ENCODE assay signal across 12 cellular contexts in genomic region chr3:33360136-33360825, GRCh38.
A peak's percentile ranks its signal among the peaks of the same experiment; 100 is the strongest.
DNase-seq lines count a peak whose midpoint lies in the region; ATAC-seq, FAIRE-seq and TF ChIP-seq lines count a peak whose summit lies in the region.
"Had no signal": no experiment of that assay in that cellular context is flagged by ENCODE, and none has a peak within 500 bp of the region (broad histone marks: within the 10 kb centered on the region; RNA-seq: fewer than 3 reads in every experiment).

No MANE protein-coding gene starts in this region.

- POLR2A ChIA-PET in activated CD4-positive, alpha-beta memory T cell treated with anti-CD3 and anti-CD28 coated beads for 36 hours (lab: Charles Lee), result no interaction called here

- no peaks in the 10 kb centered on the region for H3K27me3 Mint-ChIP-seq in activated CD4-positive, alpha-beta memory T cell treated with anti-CD3 and anti-CD28 coated beads for 36 hours

- H3K4me3 Mint-ChIP-seq in activated CD4-positive, alpha-beta memory T cell treated with anti-CD3 and anti-CD28 coated beads for 36 hours, result no peak overlapping the region

- no peak for TF ChIP-seq CTCF in AG10803 (conservative IDR thresholded peaks at IDR 0.05; ENCODE audit: low read length)
- TF ChIP-seq CTCF in bronchial epithelial cell (IDR thresholded peaks at IDR 0.05; ENCODE audit: insufficient read depth, low read length, severe bottlenecking), result no peak
- no peak for TF ChIP-seq CTCF in lower lobe of right lung (IDR thresholded peaks at IDR 0.05)

- intact Hi-C loops in lower lobe of right lung (cut with DNase I), result no loop called here
- intact Hi-C loops in activated CD4-positive, alpha-beta memory T cell treated with anti-CD3 and anti-CD28 coated beads for 36 hours (cut with micrococcal nuclease), result no loop called here

- H3K9me3 ChIP-seq in lower lobe of right lung, result no peaks in the 10 kb centered on the region

- no peaks in the 10 kb centered on the region for H3K36me3 Mint-ChIP-seq in activated CD4-positive, alpha-beta memory T cell treated with anti-CD3 and anti-CD28 coated beads for 36 hours

- H3K9me3 Mint-ChIP-seq in activated CD4-positive, alpha-beta memory T cell treated with anti-CD3 and anti-CD28 coated beads for 36 hours, result no peaks in the 10 kb centered on the region

- no peak overlapping the region for H3K27ac Mint-ChIP-seq in activated CD4-positive, alpha-beta memory T cell treated with anti-CD3 and anti-CD28 coated beads for 36 hours

- H3K4me3 ChIP-seq in AG10803 (ENCODE audit: low read length) (no peak overlapping the region), bronchial epithelial cell (ENCODE audit: low read depth, low read length) (no peak overlapping the region), lower lobe of right lung (no peak overlapping the region)

- FAIRE-seq in bronchial epithelial cell (lab: Jason Lieb, UNC), result no peak
- FAIRE-seq: endometrium, kidney had no signal

- H3K4me1 Mint-ChIP-seq in activated CD4-positive, alpha-beta memory T cell treated with anti-CD3 and anti-CD28 coated beads for 36 hours (ENCODE audit: low read depth), result no peaks in the 10 kb centered on the region

- H3K4me1 ChIP-seq in lower lobe of right lung, result no peaks in the 10 kb centered on the region

- H3K36me3 ChIP-seq in bronchial epithelial cell (ENCODE audit: control insufficient read depth, insufficient read depth, low read length) (no peaks in the 10 kb centered on the region), lower lobe of right lung (no peaks in the 10 kb centered on the region)

- H3K27ac ChIP-seq in lower lobe of right lung, result no peak overlapping the region

- ATAC-seq in lower lobe of right lung, result peak; percentile 49 to 56
- ATAC-seq in GM18909 (IDR thresholded peaks at IDR 0.05; ENCODE audit: poor library complexity, unreplicated experiment), result no peak

- H3K27me3 ChIP-seq in bronchial epithelial cell (ENCODE audit: control insufficient read depth, insufficient read depth, low read length) (no peaks in the 10 kb centered on the region), lower lobe of right lung (ENCODE audit: low read depth) (no peaks in the 10 kb centered on the region)

- CTCF ChIA-PET in activated CD4-positive, alpha-beta memory T cell treated with anti-CD3 and anti-CD28 coated beads for 36 hours (lab: Charles Lee), result interaction anchor here (1.6 kb wide), 1 partner anchor 12 kb away, joined by 8 read pairs; no protein-coding TSS in a partner anchor

- DNase-seq in AG10803 (ENCODE audit: low read depth) (peak; percentile 70), M059J (ENCODE audit: low read depth) (peak; percentile 76), bronchial epithelial cell (ENCODE audit: low read depth) (peak; percentile 96), lower lobe of right lung (no peak), globus pallidus (ENCODE audit: low spot score) (no peak), midbrain (lab: John Stamatoyannopoulos, UW) (no peak)
- no peak for DNase-seq in activated CD4-positive, alpha-beta memory T cell treated with anti-CD3 and anti-CD28 coated beads for 36 hours
- DNase-seq: kidney; nucleus accumbens; stimulated activated CD4-positive, alpha-beta T cell treated with anti-CD3 and anti-CD28 coated beads, Interleukin-4, amount 100 ng/mL, for 1 hour had no signal

Comparison
In these comparisons a context has a peak if more than half of its experiments do, and no peak if none do; other contexts are left out.
1. DNase-seq: peak in AG10803 (single experiment), M059J (single experiment) and bronchial epithelial cell (single experiment); none in lower lobe of right lung (single experiment), activated CD4-positive, alpha-beta memory T cell treated with anti-CD3 and anti-CD28 coated beads for 36 hours (single experiment), globus pallidus (single experiment) and midbrain (single experiment).